Comparison of ENCODE assay signal across 8 cellular contexts in the genomic region with DNA sequence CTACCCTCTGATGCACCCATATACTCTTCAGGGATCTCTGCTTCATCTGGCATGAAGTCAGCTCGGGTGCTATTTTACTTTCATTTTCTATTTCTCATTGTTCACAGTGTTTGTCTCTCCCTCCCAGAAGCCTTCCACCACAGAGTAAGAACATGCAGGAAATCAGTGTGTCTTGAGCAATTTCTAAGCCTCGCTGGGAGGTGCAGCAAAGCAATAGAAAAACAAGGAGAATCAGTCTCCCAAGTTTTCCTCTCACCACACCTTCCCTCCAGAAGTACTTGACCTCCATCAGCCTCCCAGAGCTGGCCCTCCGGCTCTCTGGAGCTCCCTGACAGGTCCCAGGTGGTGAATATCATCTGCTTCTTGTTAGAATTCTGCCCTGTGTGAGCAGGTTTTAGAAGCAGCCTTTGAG.
A peak's percentile ranks its signal among the peaks of the same experiment; 100 is the strongest.
DNase-seq lines count a peak whose midpoint lies in the region; ATAC-seq, FAIRE-seq and TF ChIP-seq lines count a peak whose summit lies in the region.

No MANE protein-coding gene starts in this region.

- no peaks in the 10 kb centered on the region for H4K20me1 ChIP-seq in BLaER1 treated with 17β-estradiol and CSF1 and Interleukin-3, amounts not matched to agents 10 nM and 100 nM

- intact Hi-C loops in kidney (cut with DNase I): no loop called here

- H3K27me3 Mint-ChIP-seq in activated naive CD8-positive, alpha-beta T cell treated with anti-CD3 and anti-CD28 coated beads, Interleukin-2, amount 10 ng/mL, durations not matched to agents 7 days and 5 days: peaks cover 11% of the 10 kb centered on the region

- H3K4me3 Mint-ChIP-seq in activated naive CD8-positive, alpha-beta T cell treated with anti-CD3 and anti-CD28 coated beads, Interleukin-2, amount 10 ng/mL, durations not matched to agents 7 days and 5 days: peak overlapping the region; percentile 89

- no peak for FAIRE-seq in kidney (lab: Jason Lieb, UNC)

- peak overlapping the region; percentile 69 to 86 (median 80) for H3K4me2 ChIP-seq in BLaER1 treated with 17β-estradiol and CSF1 and Interleukin-3, amounts not matched to agents 10 nM and 100 nM

- no peaks in the 10 kb centered on the region for H3K36me3 ChIP-seq in BLaER1 treated with 17β-estradiol and CSF1 and Interleukin-3, amounts not matched to agents 10 nM and 100 nM
- H3K36me3 ChIP-seq in kidney (ENCODE audit: control insufficient read depth in 1 of 2, insufficient read depth in 2 of 2, low read length in 2 of 2) (no peaks in the 10 kb centered on the region), thoracic aorta (no peaks in the 10 kb centered on the region)

- H3K4me1 Mint-ChIP-seq in activated naive CD8-positive, alpha-beta T cell treated with anti-CD3 and anti-CD28 coated beads, Interleukin-2, amount 10 ng/mL, durations not matched to agents 7 days and 5 days: peaks cover 14% of the 10 kb centered on the region

- H3K36me3 Mint-ChIP-seq in activated naive CD8-positive, alpha-beta T cell treated with anti-CD3 and anti-CD28 coated beads, Interleukin-2, amount 10 ng/mL, durations not matched to agents 7 days and 5 days: peaks cover 2% of the 10 kb centered on the region

- H3K4me1 ChIP-seq in BLaER1 treated with 17β-estradiol and CSF1 and Interleukin-3, amounts not matched to agents 10 nM and 100 nM: peaks cover 9 to 21% (median 12%) of the 10 kb centered on the region in 10 experiments
- H3K4me1 ChIP-seq in kidney (ENCODE audit: control insufficient read depth in 1 of 2, insufficient read depth in 1 of 2, low read depth in 1 of 2, low read length in 2 of 2) (no peaks in the 10 kb centered on the region), thoracic aorta (ENCODE audit: control insufficient read depth in 1 of 2, low read depth in 2 of 2) (no peaks in the 10 kb centered on the region)

- POLR2A ChIA-PET in activated naive CD8-positive, alpha-beta T cell treated with anti-CD3 and anti-CD28 coated beads, Interleukin-2, amount 10 ng/mL, durations not matched to agents 7 days and 5 days (lab: Charles Lee): interaction anchor here (0.5 to 1.0 kb wide), 2 partner anchors 9 to 187 kb away, joined by 3 to 7 read pairs; no protein-coding TSS in a partner anchor

- peak overlapping the region; percentile 36 to 51 (median 44); a peak in 16 of 20 replicates for H3K4me3 ChIP-seq in BLaER1 treated with 17β-estradiol and CSF1 and Interleukin-3, amounts not matched to agents 10 nM and 100 nM
- H3K4me3 ChIP-seq in kidney (ENCODE audit: low read length in 2 of 2) (peak overlapping the region; percentile 68 to 69), thoracic aorta (peak overlapping the region; percentile 47)

- peak; percentile 100 for ATAC-seq in GM18907 (IDR thresholded peaks at IDR 0.05; ENCODE audit: unreplicated experiment)
- ATAC-seq in HG03060 (IDR thresholded peaks at IDR 0.05; ENCODE audit: low read depth, unreplicated experiment): peak; percentile 97
- ATAC-seq in activated naive CD8-positive, alpha-beta T cell treated with anti-CD3 and anti-CD28 coated beads, Interleukin-2, amount 10 ng/mL, durations not matched to agents 7 days and 5 days (ENCODE audit: low read depth): peak; percentile 99
- no peak for ATAC-seq in thoracic aorta (ENCODE audit: insufficient number of reproducible peaks, low FRiP score, low read depth)

- TF ChIP-seq CTCF in kidney (IDR thresholded peaks at IDR 0.05; ENCODE audit: borderline replicate concordance, extremely low read depth, insufficient read depth) (no peak), thoracic aorta (IDR thresholded peaks at IDR 0.05) (no peak)

- DNase-seq in NCI-H345 (lab: John Stamatoyannopoulos, UW) (peak; percentile 43), kidney (no peak), thoracic aorta (ENCODE audit: low spot score) (no peak), erythroblast (lab: John Stamatoyannopoulos, UW) (no peak)
- DNase-seq in activated naive CD8-positive, alpha-beta T cell treated with anti-CD3 and anti-CD28 coated beads, Interleukin-2, amount 10 ng/mL, durations not matched to agents 7 days and 5 days: peak; percentile 54

- H3K27ac Mint-ChIP-seq in activated naive CD8-positive, alpha-beta T cell treated with anti-CD3 and anti-CD28 coated beads, Interleukin-2, amount 10 ng/mL, durations not matched to agents 7 days and 5 days: peak overlapping the region; percentile 95

- peaks cover 11% of the 10 kb centered on the region for H3K9me3 Mint-ChIP-seq in activated naive CD8-positive, alpha-beta T cell treated with anti-CD3 and anti-CD28 coated beads, Interleukin-2, amount 10 ng/mL, durations not matched to agents 7 days and 5 days

- H3K9me3 ChIP-seq in BLaER1 treated with 17β-estradiol and CSF1 and Interleukin-3, amounts not matched to agents 10 nM and 100 nM (replicated peaks in 1 of 11): peaks cover 0 to 9% (median 0%) of the 10 kb centered on the region in 11 experiments; a peak in 5 of 22 replicates
- no peaks in the 10 kb centered on the region for H3K9me3 ChIP-seq in kidney (ENCODE audit: control insufficient read depth in 1 of 2, low read length in 2 of 2)
- H3K9me3 ChIP-seq in thoracic aorta: no peaks in the 10 kb centered on the region

- no peak for TF ChIP-seq POLR2A in erythroblast (IDR thresholded peaks at IDR 0.05; ENCODE audit: low read length)

- peak overlapping the region; percentile 5 to 85 (median 78); a peak in 20 of 22 replicates for H3K27ac ChIP-seq in BLaER1 treated with 17β-estradiol and CSF1 and Interleukin-3, amounts not matched to agents 10 nM and 100 nM
- H3K27ac ChIP-seq in kidney (ENCODE audit: low read depth in 2 of 2, low read length in 2 of 2) (no peak overlapping the region), thoracic aorta (no peak overlapping the region)

- no peaks in the 10 kb centered on the region for H3K27me3 ChIP-seq in BLaER1 treated with 17β-estradiol and CSF1 and Interleukin-3, amounts not matched to agents 10 nM and 100 nM
- H3K27me3 ChIP-seq in thoracic aorta (replicated peaks; ENCODE audit: insufficient read depth): no peaks in the 10 kb centered on the region

- peak overlapping the region; percentile 26 to 78 (median 67); a peak in 21 of 22 replicates for H3K9ac ChIP-seq in BLaER1 treated with 17β-estradiol and CSF1 and Interleukin-3, amounts not matched to agents 10 nM and 100 nM
- peak overlapping the region; percentile 34 to 68 for H3K9ac ChIP-seq in kidney (ENCODE audit: low read length in 2 of 2)

Comparison
In these comparisons a context has a peak if more than half of its experiments do, and no peak if none do; other contexts are left out.
1. H3K27ac ChIP-seq: peak in BLaER1 treated with 17β-estradiol and CSF1 and Interleukin-3, amounts not matched to agents 10 nM and 100 nM (11 of 11); none in kidney (0 of 2) and thoracic aorta (0 of 2).
2. DNase-seq: peak in NCI-H345 (single experiment) and activated naive CD8-positive, alpha-beta T cell treated with anti-CD3 and anti-CD28 coated beads, Interleukin-2, amount 10 ng/mL, durations not matched to agents 7 days and 5 days (single experiment); none in kidney (single experiment), thoracic aorta (single experiment) and erythroblast (0 of 2).
3. Peak in every context shown above with its lines, with median percentiles within 50 percentile points of each other: H3K4me3 ChIP-seq.